Comparison of ENCODE assay signal across 28 cellular contexts in genomic region chr2:141329949-141330348, GRCh38.
DNase-seq lines count a peak whose midpoint lies in the region; ATAC-seq and TF ChIP-seq lines count a peak whose summit lies in the region.
"Had no signal": no experiment of that assay in that cellular context is flagged by ENCODE, and none has a peak within 500 bp of the region (broad histone marks: within the 10 kb centered on the region; RNA-seq: fewer than 3 reads in every experiment).

No MANE protein-coding gene starts in this region.

- peaks cover 3% of the 10 kb centered on the region for H3K4me1 ChIP-seq in mesenchymal stem cell (ENCODE audit: control insufficient read depth, insufficient read depth, low read depth, low read length)
- H3K4me1 ChIP-seq: testis, uterus had no signal

- peak; percentile 33 for DNase-seq in AG10803 (ENCODE audit: low read depth)
- DNase-seq in SK-N-MC (ENCODE audit: low read depth, low spot score), result no peak
- peak; percentile 88 for DNase-seq in fibroblast of gingiva (ENCODE audit: low read depth)
- DNase-seq in mesenchymal stem cell, result peak; percentile 47
- DNase-seq in T-cell, result no peak
- DNase-seq in stimulated activated CD4-positive, alpha-beta T cell treated with anti-CD3 and anti-CD28 coated beads, Interleukin-4, amount 100 ng/mL, for 1 hour, result no peak
- DNase-seq: activated CD4-positive, CD25-positive, alpha-beta regulatory T cell treated with anti-CD3 and anti-CD28 coated beads, Interleukin-2, amount 50 U/mL, for 72 hours; activated CD8-positive, alpha-beta T cell treated with anti-CD3 and anti-CD28 coated beads, Interleukin-2, amount 10 ng/mL, durations not matched to agents 7 days and 5 days; activated effector memory CD4-positive, alpha-beta T cell treated with anti-CD3 and anti-CD28 coated beads, Interleukin-2, amount 50 U/mL, for 16 hours; activated naive CD8-positive, alpha-beta T cell treated with anti-CD3 and anti-CD28 coated beads, Interleukin-2, amount 10 ng/mL, durations not matched to agents 7 days and 5 days; activated T-cell treated with anti-CD3 and anti-CD28 coated beads for 4 hours; CD4-positive, alpha-beta T cell; foreskin melanocyte; HFFc6; naive B cell; NCI-H1694 treated with DMSO at 0.1 percent for 48 hours; NCI-H2171 treated with DMSO at 0.1 percent for 48 hours; NCI-H526 treated with DMSO at 0.1 percent for 48 hours; retina; stimulated activated CD4-positive, alpha-beta T cell treated with anti-CD3 and anti-CD28 coated beads, Interleukin-12 subunit alpha, Interleukin-12 subunit beta, amount 100 ng/mL, for 4 hours; stimulated activated CD4-positive, alpha-beta T cell treated with anti-CD3 and anti-CD28 coated beads, Interleukin-4, amount 100 ng/mL, for 4 hours; stimulated activated naive CD4-positive, alpha-beta T cell; testis; uterus had no signal

- H2AK5ac ChIP-seq in mesenchymal stem cell (ENCODE audit: low read length, severe bottlenecking), result no peak overlapping the region

- H3K4me3 ChIP-seq in AG10803 (ENCODE audit: low read length) (no peak overlapping the region), SK-N-MC (no peak overlapping the region), mesenchymal stem cell (ENCODE audit: insufficient read depth in 1 of 2, low read depth in 1 of 2, low read length in 2 of 2) (no peak overlapping the region)
- H3K4me3 ChIP-seq: testis, uterus had no signal

- no peak overlapping the region for H3K4me3 Mint-ChIP-seq in T-cell
- H3K4me3 Mint-ChIP-seq: activated CD8-positive, alpha-beta T cell treated with anti-CD3 and anti-CD28 coated beads, Interleukin-2, amount 10 ng/mL, durations not matched to agents 7 days and 5 days; activated naive CD8-positive, alpha-beta T cell treated with anti-CD3 and anti-CD28 coated beads, Interleukin-2, amount 10 ng/mL, durations not matched to agents 7 days and 5 days; CD4-positive, alpha-beta T cell; dendritic cell treated with granulocyte-macrophage colony-stimulating factor and Interleukin-4, amounts not matched to agents 40 ng/mL and 50 ng/mL, for 4 days; HFFc6; naive B cell had no signal

- no peak overlapping the region for H4K8ac ChIP-seq in mesenchymal stem cell (ENCODE audit: low read length)

- no peak for ATAC-seq in HG02588 (IDR thresholded peaks at IDR 0.05; ENCODE audit: unreplicated experiment)
- ATAC-seq in T-cell (replicated peaks in 1 of 4), result no peak
- ATAC-seq in GM18505 (IDR thresholded peaks at IDR 0.05; ENCODE audit: unreplicated experiment), result no peak
- ATAC-seq: activated CD8-positive, alpha-beta T cell treated with anti-CD3 and anti-CD28 coated beads, Interleukin-2, amount 10 ng/mL, durations not matched to agents 7 days and 5 days; left lobe of liver had no signal

- no peaks in the 10 kb centered on the region for H3K27me3 ChIP-seq in mesenchymal stem cell (ENCODE audit: control insufficient read depth in 1 of 2, insufficient read depth in 1 of 2, low read length in 2 of 2)
- H3K27me3 ChIP-seq: testis, uterus had no signal

- no CpG with 5 or more reads among the region's 1 CpG for WGBS in mesenchymal stem cell

- POLR2A ChIA-PET in T-cell (lab: Charles Lee), result no interaction called here

- H3K36me3 ChIP-seq in SK-N-MC (ENCODE audit: insufficient read depth, low read length) (no peaks in the 10 kb centered on the region), mesenchymal stem cell (ENCODE audit: control insufficient read depth in 1 of 2, insufficient read depth in 2 of 2, low read depth in 1 of 2, low read length in 2 of 2) (no peaks in the 10 kb centered on the region)
- H3K36me3 ChIP-seq: uterus had no signal

- H3K4me2 ChIP-seq in mesenchymal stem cell (ENCODE audit: low read length, poor library complexity, severe bottlenecking), result no peak overlapping the region

- no peak overlapping the region for H3K14ac ChIP-seq in mesenchymal stem cell (ENCODE audit: low read length in 2 of 2)

- H3K9ac ChIP-seq in SK-N-MC (ENCODE audit: insufficient read length) (no peak overlapping the region), mesenchymal stem cell (ENCODE audit: low read length) (no peak overlapping the region)

- H2BK120ac ChIP-seq in mesenchymal stem cell (ENCODE audit: low read depth, low read length), result no peak overlapping the region

- H3K9me3 Mint-ChIP-seq in T-cell, result peaks cover 4 to 13% (median 12%) of the 10 kb centered on the region in 3 donors
- H3K9me3 Mint-ChIP-seq: activated naive CD8-positive, alpha-beta T cell treated with anti-CD3 and anti-CD28 coated beads, Interleukin-2, amount 10 ng/mL, durations not matched to agents 7 days and 5 days; naive B cell had no signal

- H2AFZ ChIP-seq in mesenchymal stem cell (ENCODE audit: low read depth, low read length), result no peak overlapping the region

- H4K91ac ChIP-seq in mesenchymal stem cell (ENCODE audit: low read length), result no peak overlapping the region

- H3K9me3 ChIP-seq in SK-N-MC (ENCODE audit: low read depth, low read length), result no peaks in the 10 kb centered on the region
- no peaks in the 10 kb centered on the region for H3K9me3 ChIP-seq in mesenchymal stem cell (ENCODE audit: control insufficient read depth, low read length)
- H3K9me3 ChIP-seq: testis, uterus had no signal

- no peak overlapping the region for H2BK15ac ChIP-seq in mesenchymal stem cell (ENCODE audit: low read depth, poor library complexity, severe bottlenecking)

- H3K18ac ChIP-seq in mesenchymal stem cell (ENCODE audit: low read depth in 1 of 2, low read length in 2 of 2), result no peak overlapping the region

- no peaks in the 10 kb centered on the region for H3K79me1 ChIP-seq in mesenchymal stem cell (replicated peaks; ENCODE audit: low read length, poor library complexity, severe bottlenecking)

- H3K27ac Mint-ChIP-seq in T-cell, result no peak overlapping the region
- H3K27ac Mint-ChIP-seq: activated CD8-positive, alpha-beta T cell treated with anti-CD3 and anti-CD28 coated beads, Interleukin-2, amount 10 ng/mL, durations not matched to agents 7 days and 5 days; activated naive CD8-positive, alpha-beta T cell treated with anti-CD3 and anti-CD28 coated beads, Interleukin-2, amount 10 ng/mL, durations not matched to agents 7 days and 5 days; CD4-positive, alpha-beta T cell; dendritic cell treated with granulocyte-macrophage colony-stimulating factor and Interleukin-4, amounts not matched to agents 40 ng/mL and 50 ng/mL, for 4 days; HFFc6; naive B cell had no signal

- no peaks in the 10 kb centered on the region for H3K36me3 Mint-ChIP-seq in T-cell
- H3K36me3 Mint-ChIP-seq: activated naive CD8-positive, alpha-beta T cell treated with anti-CD3 and anti-CD28 coated beads, Interleukin-2, amount 10 ng/mL, durations not matched to agents 7 days and 5 days; naive B cell had no signal

- peak overlapping the region; percentile 57; the same call in 1 of the 2 replicates for H3K27ac ChIP-seq in SK-N-MC
- no peak overlapping the region for H3K27ac ChIP-seq in mesenchymal stem cell (ENCODE audit: low read length, poor library complexity, severe bottlenecking)
- H3K27ac ChIP-seq: testis, uterus had no signal

- H3K23ac ChIP-seq in mesenchymal stem cell (ENCODE audit: low read length in 2 of 2), result no peak overlapping the region

- no peaks in the 10 kb centered on the region for H3K4me1 Mint-ChIP-seq in T-cell
- H3K4me1 Mint-ChIP-seq: activated naive CD8-positive, alpha-beta T cell treated with anti-CD3 and anti-CD28 coated beads, Interleukin-2, amount 10 ng/mL, durations not matched to agents 7 days and 5 days; naive B cell had no signal

- CTCF ChIA-PET in T-cell (lab: Charles Lee), result no interaction called here

- no peak for TF ChIP-seq CTCF in AG10803 (conservative IDR thresholded peaks at IDR 0.05; ENCODE audit: low read length)

- no peak for TF ChIP-seq POLR2A in GM18505 (IDR thresholded peaks at IDR 0.05; ENCODE audit: borderline replicate concordance, extremely low read depth, insufficient read depth, insufficient read length)

- H2BK12ac ChIP-seq in mesenchymal stem cell (ENCODE audit: low read length in 2 of 2), result no peak overlapping the region

- no peak overlapping the region for H2BK5ac ChIP-seq in mesenchymal stem cell (ENCODE audit: low read depth, low read length, poor library complexity, severe bottlenecking)

- H3K4ac ChIP-seq in mesenchymal stem cell (ENCODE audit: low read depth in 1 of 2, low read length in 2 of 2), result no peak overlapping the region

- H3K27me3 Mint-ChIP-seq in T-cell, result no peaks in the 10 kb centered on the region
- H3K27me3 Mint-ChIP-seq: activated naive CD8-positive, alpha-beta T cell treated with anti-CD3 and anti-CD28 coated beads, Interleukin-2, amount 10 ng/mL, durations not matched to agents 7 days and 5 days; CD4-positive, alpha-beta T cell; dendritic cell treated with granulocyte-macrophage colony-stimulating factor and Interleukin-4, amounts not matched to agents 40 ng/mL and 50 ng/mL, for 4 days; naive B cell had no signal

Comparison
In these comparisons a context has a peak if more than half of its experiments do, and no peak if none do; other contexts are left out.
1. DNase-seq: peak in AG10803 (single experiment), fibroblast of gingiva (single experiment) and mesenchymal stem cell (single experiment); none in SK-N-MC (single experiment), T-cell (0 of 34) and stimulated activated CD4-positive, alpha-beta T cell treated with anti-CD3 and anti-CD28 coated beads, Interleukin-4, amount 100 ng/mL, for 1 hour (single experiment).